Comparison of ENCODE assay signal across 9 cellular contexts in genomic region chr12:105109465-105110212, GRCh38.
DNase-seq lines count a peak whose midpoint lies in the region; ATAC-seq lines count a peak whose summit lies in the region.
"Had no signal": no experiment of that assay in that cellular context is flagged by ENCODE, and none has a peak within 500 bp of the region (broad histone marks: within the 10 kb centered on the region; RNA-seq: fewer than 3 reads in every experiment).

No MANE protein-coding gene starts in this region.

- no peaks in the 10 kb centered on the region for H3K27me3 ChIP-seq in adipocyte (replicated peaks; ENCODE audit: control insufficient read depth, insufficient read depth, low read length)
- H3K27me3 ChIP-seq: cardiac muscle cell had no signal

- H3K27ac Mint-ChIP-seq in activated T-cell treated with anti-CD3 and anti-CD28 coated beads, Interleukin-2, amount 50 U/mL, for 24 hours, result peak overlapping the region; percentile 97
- H3K27ac Mint-ChIP-seq in memory B cell, result peak overlapping the region; percentile 98

- ATAC-seq in HG03378 (IDR thresholded peaks at IDR 0.05; ENCODE audit: unreplicated experiment), result peak; percentile 45
- peak; percentile 15 for ATAC-seq in memory B cell (ENCODE audit: low read depth)
- ATAC-seq in HG02610 (IDR thresholded peaks at IDR 0.05; ENCODE audit: unreplicated experiment), result no peak

- H3K9me3 Mint-ChIP-seq in activated T-cell treated with anti-CD3 and anti-CD28 coated beads, Interleukin-2, amount 50 U/mL, for 24 hours, result peaks cover 3% of the 10 kb centered on the region
- H3K9me3 Mint-ChIP-seq in memory B cell, result no peaks in the 10 kb centered on the region

- peaks cover 54% of the 10 kb centered on the region for H3K4me1 Mint-ChIP-seq in activated T-cell treated with anti-CD3 and anti-CD28 coated beads, Interleukin-2, amount 50 U/mL, for 24 hours (ENCODE audit: low read depth)
- H3K4me1 Mint-ChIP-seq in memory B cell, result peaks cover 27% of the 10 kb centered on the region

- H3K36me3 Mint-ChIP-seq in activated T-cell treated with anti-CD3 and anti-CD28 coated beads, Interleukin-2, amount 50 U/mL, for 24 hours (ENCODE audit: low read depth), result peaks cover 50% of the 10 kb centered on the region
- H3K36me3 Mint-ChIP-seq in memory B cell, result peaks cover 17% of the 10 kb centered on the region

- no peak for DNase-seq in activated T-cell treated with anti-CD3 and anti-CD28 coated beads, Interleukin-2, amount 50 U/mL, for 24 hours
- no peak for DNase-seq in activated T-cell treated with anti-CD3 and anti-CD28 coated beads, Interleukin-2, amount 50 U/mL, for 1 hour
- DNase-seq in adipocyte (ENCODE audit: low read depth) (peak; percentile 14), memory B cell (ENCODE audit: low spot score in 2 of 2) (no peak), NCI-H82 (lab: John Stamatoyannopoulos, UW) (no peak), HuH-7 (ENCODE audit: low spot score) (no peak)

- peak overlapping the region; percentile 95 for H3K4me3 Mint-ChIP-seq in activated T-cell treated with anti-CD3 and anti-CD28 coated beads, Interleukin-2, amount 50 U/mL, for 24 hours
- H3K4me3 Mint-ChIP-seq in memory B cell, result peak overlapping the region; percentile 94

- H3K9me3 ChIP-seq in adipocyte (ENCODE audit: control insufficient read depth, low read length), result no peaks in the 10 kb centered on the region

- H3K9ac ChIP-seq in adipocyte (ENCODE audit: low read length), result peak overlapping the region; percentile 100

- H3K27me3 Mint-ChIP-seq in activated T-cell treated with anti-CD3 and anti-CD28 coated beads, Interleukin-2, amount 50 U/mL, for 24 hours, result peaks cover 13% of the 10 kb centered on the region
- peaks cover 2% of the 10 kb centered on the region for H3K27me3 Mint-ChIP-seq in memory B cell

- peak overlapping the region; percentile 99 for H3K4me3 ChIP-seq in adipocyte (ENCODE audit: low read length)

- H3K4me1 ChIP-seq in adipocyte (ENCODE audit: control insufficient read depth, insufficient read depth, low read length), result peaks cover 46% of the 10 kb centered on the region

- H3K36me3 ChIP-seq in adipocyte (ENCODE audit: control insufficient read depth, insufficient read depth, low read length, severe bottlenecking), result peaks cover 34% of the 10 kb centered on the region
- H3K36me3 ChIP-seq: cardiac muscle cell had no signal
